Comparison of ENCODE assay signal across 7 cellular contexts in the genomic region with DNA sequence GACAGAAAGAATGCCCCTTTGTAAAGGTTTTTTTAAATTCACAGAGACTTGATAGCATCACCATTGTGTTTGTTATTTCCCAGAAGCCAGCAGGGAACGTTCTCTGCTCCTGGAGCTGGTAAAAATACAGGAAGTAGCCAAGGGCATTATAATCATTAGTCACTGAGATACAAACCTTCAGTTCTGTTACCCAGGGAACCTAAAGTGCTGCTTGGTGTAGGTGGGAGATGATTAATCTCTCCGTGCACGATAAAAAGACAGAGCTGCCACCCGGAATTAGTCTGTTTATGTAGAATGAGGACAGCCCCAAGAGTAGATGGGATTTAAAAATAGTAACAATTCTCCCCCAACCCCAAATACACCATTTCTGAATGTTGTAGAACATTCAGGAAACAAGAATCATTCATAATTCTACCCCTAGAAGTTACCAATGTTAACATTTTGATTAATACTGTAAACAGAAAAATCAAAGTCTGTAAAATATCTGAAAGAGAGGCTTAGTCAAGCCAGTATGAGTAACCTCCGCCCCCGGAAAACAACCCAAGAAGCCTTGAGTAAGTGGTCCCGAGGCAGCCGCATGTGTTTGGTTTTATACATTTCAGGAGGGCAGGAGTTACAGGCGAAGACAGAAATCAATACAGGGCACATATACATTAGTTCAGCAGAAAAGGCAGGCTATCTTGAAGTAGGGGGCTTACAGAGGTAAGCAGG. TPM values are rescaled to one million over a fixed set of nuclear protein-coding genes. Genes with fewer than 3 reads are reported as not detected.
DNase-seq lines count a peak whose midpoint lies in the region; ATAC-seq and TF ChIP-seq lines count a peak whose summit lies in the region.

No MANE protein-coding gene starts in this region.

- H3K27me3 ChIP-seq in Panc1 (ENCODE audit: control insufficient read depth, insufficient read depth, low read length) (no peaks in the 10 kb centered on the region), right lobe of liver (no peaks in the 10 kb centered on the region)

- WGBS in right lobe of liver (ENCODE audit: insufficient coverage, low coverage, low lambda C conversion rate, missing lambda C conversion rate): 46% methylated on average over 7 of the region's 9 CpGs

- H3K9me3 ChIP-seq in Panc1 (ENCODE audit: control insufficient read depth, insufficient read depth, low read depth, low read length): peaks cover 5% of the 10 kb centered on the region; the same call in 1 of the 2 replicates
- no peaks in the 10 kb centered on the region for H3K9me3 ChIP-seq in right lobe of liver

- H3K4me1 Mint-ChIP-seq in activated naive CD8-positive, alpha-beta T cell treated with anti-CD3 and anti-CD28 coated beads, Interleukin-2, amount 50 U/mL, for 24 hours: peaks cover 26% of the 10 kb centered on the region

- TSS peak; percentile 65 for BruUV-seq in Panc1 (replicated peaks; lab: Mats Ljungman, UMichigan)

- peak overlapping the region; percentile 94 for H3K27ac Mint-ChIP-seq in activated naive CD8-positive, alpha-beta T cell treated with anti-CD3 and anti-CD28 coated beads, Interleukin-2, amount 50 U/mL, for 24 hours

- TF ChIP-seq CTCF in Panc1 (IDR thresholded peaks at IDR 0.05) (no peak), right lobe of liver (IDR thresholded peaks at IDR 0.05) (no peak)

- H3K36me3 Mint-ChIP-seq in activated naive CD8-positive, alpha-beta T cell treated with anti-CD3 and anti-CD28 coated beads, Interleukin-2, amount 50 U/mL, for 24 hours (ENCODE audit: low read depth): peaks cover 1% of the 10 kb centered on the region

- ATAC-seq in Panc1 (peak; percentile 33; the same call in 1 of the 2 replicates), right lobe of liver (peak; percentile 19 to 64 (median 42)), GM21526 (IDR thresholded peaks at IDR 0.05; ENCODE audit: low FRiP score, unreplicated experiment) (no peak)
- peak; percentile 72 for ATAC-seq in activated naive CD8-positive, alpha-beta T cell treated with anti-CD3 and anti-CD28 coated beads, Interleukin-2, amount 50 U/mL, for 24 hours

- H3K36me3 ChIP-seq in Panc1 (ENCODE audit: control insufficient read depth, insufficient read depth, low read length) (no peaks in the 10 kb centered on the region), right lobe of liver (no peaks in the 10 kb centered on the region)

- peaks cover 4% of the 10 kb centered on the region for H3K9me3 Mint-ChIP-seq in activated naive CD8-positive, alpha-beta T cell treated with anti-CD3 and anti-CD28 coated beads, Interleukin-2, amount 50 U/mL, for 24 hours

- peaks cover 9% of the 10 kb centered on the region; the same call in 1 of the 2 replicates for H3K4me1 ChIP-seq in Panc1 (ENCODE audit: control insufficient read depth, insufficient read depth, low read length)
- no peaks in the 10 kb centered on the region for H3K4me1 ChIP-seq in right lobe of liver

- H3K27ac ChIP-seq in Panc1 (ENCODE audit: low read length) (peak overlapping the region; percentile 80), right lobe of liver (peak overlapping the region in 1 of 3 donors; percentile 8)

- CTCF ChIA-PET in Panc1 (lab: Charles Lee): interaction anchor here (0.6 to 1.2 kb wide), 9 partner anchors 9 to 581 kb away, joined by 3 to 7 read pairs (median 4); partner anchors contain the start of genes GNG5, SPATA1 and SYDE2

- in situ Hi-C loops in Panc1 (cut with HindIII; ENCODE audit: low pct_unique_long_range_greater_than_20kb, low sequenced_read_pairs): loop anchor here (25.0 kb wide), 1 partner anchor 707 kb away; no protein-coding TSS in a partner anchor

- POLR2A ChIA-PET in Panc1 (lab: Charles Lee): interaction anchor here (0.7 to 1.0 kb wide), 3 partner anchors 128 to 999 kb away, joined by 3 to 5 read pairs (median 3); no protein-coding TSS in a partner anchor

- DNase-seq in HPDE6-E6E7 (ENCODE audit: extremely low spot score) (peak; percentile 82), Panc1 (ENCODE audit: low read depth, low spot score) (no peak), right lobe of liver (no peak), NK-92 (lab: John Stamatoyannopoulos, UW; ENCODE audit: unreplicated experiment) (no peak)
- peak; percentile 71 for DNase-seq in activated naive CD8-positive, alpha-beta T cell treated with anti-CD3 and anti-CD28 coated beads, Interleukin-2, amount 50 U/mL, for 24 hours
- peak; percentile 2 to 23 for DNase-seq in stimulated activated CD8-positive, alpha-beta memory T cell treated with anti-CD3 and anti-CD28 coated beads, Interleukin-15, amount 100 ng/mL, for 4 hours (ENCODE audit: low read depth in 2 of 2)

- intact Hi-C loops in Panc1 (cut with micrococcal nuclease; ENCODE audit: unreplicated experiment): loop anchor here (1.0 to 10.0 kb wide), 2 partner anchors 15 to 315 kb away; no protein-coding TSS in a partner anchor
- intact Hi-C loops in right lobe of liver (cut with DNase I): loop anchor here in 1 of 2 donors (5.0 kb wide), 1 partner anchor 177 kb away; no protein-coding TSS in a partner anchor

- H3K4me3 ChIP-seq in Panc1 (ENCODE audit: low read depth in 2 of 2, low read length in 2 of 2): peak overlapping the region; percentile 56 to 61
- H3K4me3 ChIP-seq in right lobe of liver: no peak overlapping the region

- TF ChIP-seq POLR2A in right lobe of liver (IDR thresholded peaks at IDR 0.05): no peak

- H3K4me3 Mint-ChIP-seq in activated naive CD8-positive, alpha-beta T cell treated with anti-CD3 and anti-CD28 coated beads, Interleukin-2, amount 50 U/mL, for 24 hours: peak overlapping the region; percentile 67

- H3K27me3 Mint-ChIP-seq in activated naive CD8-positive, alpha-beta T cell treated with anti-CD3 and anti-CD28 coated beads, Interleukin-2, amount 50 U/mL, for 24 hours: no peaks in the 10 kb centered on the region

RNA-seq across cellular contexts. Expression of gene CTBS, which starts 45.3 kb away (rescaled TPM):
- total RNA-seq in Panc1 (2021; ENCODE audit: unreplicated experiment): 47.7 TPM
- polyA plus RNA-seq in Panc1 (2012; ENCODE audit: insufficient read length): 35.4 TPM
- total RNA-seq in right lobe of liver: 10 to 100 TPM; 18.9 to 29.5 (median 24.4) TPM

Comparison
In these comparisons a context has a peak if more than half of its experiments do, and no peak if none do; other contexts are left out.
1. DNase-seq: peak in HPDE6-E6E7 (single experiment), activated naive CD8-positive, alpha-beta T cell treated with anti-CD3 and anti-CD28 coated beads, Interleukin-2, amount 50 U/mL, for 24 hours (single experiment) and stimulated activated CD8-positive, alpha-beta memory T cell treated with anti-CD3 and anti-CD28 coated beads, Interleukin-15, amount 100 ng/mL, for 4 hours (2 of 2); none in Panc1 (single experiment), right lobe of liver (0 of 3) and NK-92 (single experiment).
2. H3K4me3 ChIP-seq: peak in Panc1 (2 of 2); none in right lobe of liver (0 of 3).